Comparison of ENCODE assay signal across 19 cellular contexts in the genomic region with DNA sequence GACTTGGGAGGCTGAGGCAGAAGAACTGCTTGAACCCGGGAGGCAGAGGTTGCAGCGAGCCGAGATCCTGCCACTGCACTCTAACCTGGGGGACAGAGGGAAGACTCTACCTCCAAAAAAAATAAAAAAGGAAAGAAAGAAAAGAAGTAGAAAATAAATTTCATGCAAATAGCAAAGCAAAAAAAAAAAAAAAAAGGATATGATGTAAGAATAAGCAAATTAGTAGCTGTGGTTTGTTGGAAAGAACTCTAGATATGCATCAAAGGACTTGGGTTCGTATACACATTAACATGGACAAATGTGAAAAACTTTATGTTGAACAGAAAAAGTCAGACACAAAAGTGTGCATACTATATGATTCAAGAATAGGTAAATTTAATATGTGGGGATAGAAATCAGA. TPM values are rescaled to one million over a fixed set of nuclear protein-coding genes. Genes with fewer than 3 reads are reported as not detected.
DNase-seq lines count a peak whose midpoint lies in the region; ATAC-seq and TF ChIP-seq lines count a peak whose summit lies in the region.
"Had no signal": no experiment of that assay in that cellular context is flagged by ENCODE, and none has a peak within 500 bp of the region (broad histone marks: within the 10 kb centered on the region; RNA-seq: fewer than 3 reads in every experiment).

No MANE protein-coding gene starts in this region.

- peaks cover 3% of the 10 kb centered on the region for H3K9me3 Mint-ChIP-seq in activated T-helper 2 cell treated with anti-CD3 and anti-CD28 coated beads, Interferon-gamma antibody, Interleukin-2, Interleukin-4, amounts not matched to agents 10 μg/mL and 5 μg/mL and 100 μg/mL, durations not matched to agents 14 hours and 24 hours and 36 hours
- H3K9me3 Mint-ChIP-seq in natural killer cell treated with Interleukin-12 subunit alpha and Interleukin-12 subunit beta and Interleukin-15 and Interleukin-18, amount 100 ng/mL, for 72 hours = no peaks in the 10 kb centered on the region
- no peaks in the 10 kb centered on the region for H3K9me3 Mint-ChIP-seq in HFFc6
- H3K9me3 Mint-ChIP-seq: brain; neural crest cell; T-helper 1 cell treated with Interleukin-12 subunit alpha and Interleukin-12 subunit beta and Interleukin-4 antibody, amounts not matched to agents 30 μg/mL and 1 μg/mL, for 36 hours had no signal

- H3K9me2 ChIP-seq in Karpas-422 (replicated peaks; ENCODE audit: insufficient read depth, low read length) = no peaks in the 10 kb centered on the region

- peaks cover 41% of the 10 kb centered on the region for H3K36me3 Mint-ChIP-seq in activated T-helper 2 cell treated with anti-CD3 and anti-CD28 coated beads, Interferon-gamma antibody, Interleukin-2, Interleukin-4, amounts not matched to agents 10 μg/mL and 5 μg/mL and 100 μg/mL, durations not matched to agents 14 hours and 24 hours and 36 hours (ENCODE audit: low read depth)
- peaks cover 6% of the 10 kb centered on the region for H3K36me3 Mint-ChIP-seq in natural killer cell treated with Interleukin-12 subunit alpha and Interleukin-12 subunit beta and Interleukin-15 and Interleukin-18, amount 100 ng/mL, for 72 hours
- peaks cover 5% of the 10 kb centered on the region; the same call in 1 of the 2 replicates for H3K36me3 Mint-ChIP-seq in HFFc6 (ENCODE audit: low read depth)

- no peaks in the 10 kb centered on the region for H3K36me3 ChIP-seq in Karpas-422 (ENCODE audit: insufficient read depth, low read length)
- H3K36me3 ChIP-seq: right lobe of liver had no signal

- ATAC-seq in natural killer cell treated with Interleukin-12 subunit alpha and Interleukin-12 subunit beta and Interleukin-15 and Interleukin-18, amount 100 ng/mL, for 72 hours = no peak
- ATAC-seq in HG02970 (IDR thresholded peaks at IDR 0.05; ENCODE audit: low FRiP score, unreplicated experiment) (no peak), GM19463 (IDR thresholded peaks at IDR 0.05; ENCODE audit: unreplicated experiment) (no peak)
- ATAC-seq: activated CD4-positive, CD25-positive, alpha-beta regulatory T cell treated with anti-CD3 and anti-CD28 coated beads, Interleukin-2, amount 50 U/mL, for 24 hours; esophagus mucosa; right lobe of liver had no signal

- H3K79me2 ChIP-seq in Karpas-422 (ENCODE audit: low read length) = peaks cover 95% of the 10 kb centered on the region

- no peaks in the 10 kb centered on the region for H3K9me3 ChIP-seq in Karpas-422 (ENCODE audit: low read length)
- H3K9me3 ChIP-seq: right lobe of liver, testis had no signal

- no peaks in the 10 kb centered on the region for H3K27me3 Mint-ChIP-seq in activated T-helper 2 cell treated with anti-CD3 and anti-CD28 coated beads, Interferon-gamma antibody, Interleukin-2, Interleukin-4, amounts not matched to agents 10 μg/mL and 5 μg/mL and 100 μg/mL, durations not matched to agents 14 hours and 24 hours and 36 hours (ENCODE audit: low read depth)
- no peaks in the 10 kb centered on the region for H3K27me3 Mint-ChIP-seq in natural killer cell treated with Interleukin-12 subunit alpha and Interleukin-12 subunit beta and Interleukin-15 and Interleukin-18, amount 100 ng/mL, for 72 hours
- H3K27me3 Mint-ChIP-seq in HFFc6 (ENCODE audit: insufficient read depth) = no peaks in the 10 kb centered on the region
- H3K27me3 Mint-ChIP-seq: brain had no signal

- H3K4me3 Mint-ChIP-seq in activated T-helper 2 cell treated with anti-CD3 and anti-CD28 coated beads, Interferon-gamma antibody, Interleukin-2, Interleukin-4, amounts not matched to agents 10 μg/mL and 5 μg/mL and 100 μg/mL, durations not matched to agents 14 hours and 24 hours and 36 hours (ENCODE audit: low read depth) = no peak overlapping the region
- peak overlapping the region; percentile 60 for H3K4me3 Mint-ChIP-seq in natural killer cell treated with Interleukin-12 subunit alpha and Interleukin-12 subunit beta and Interleukin-15 and Interleukin-18, amount 100 ng/mL, for 72 hours
- H3K4me3 Mint-ChIP-seq in HFFc6 = no peak overlapping the region
- H3K4me3 Mint-ChIP-seq: neural crest cell; T-helper 1 cell treated with Interleukin-12 subunit alpha and Interleukin-12 subunit beta and Interleukin-4 antibody, amounts not matched to agents 30 μg/mL and 1 μg/mL, for 36 hours had no signal

- H3K4me2 ChIP-seq in Karpas-422 (ENCODE audit: low read depth, low read length, poor library complexity, severe bottlenecking) = no peak overlapping the region

- DNase-seq in GM13977 (ENCODE audit: low spot score) (peak; percentile 26), Karpas-422 (peak; percentile 60), HFFc6 (no peak)
- no peak for DNase-seq in activated T-helper 2 cell treated with anti-CD3 and anti-CD28 coated beads, Interferon-gamma antibody, Interleukin-2, Interleukin-4, amounts not matched to agents 10 μg/mL and 5 μg/mL and 100 μg/mL, durations not matched to agents 14 hours and 24 hours and 36 hours (ENCODE audit: low spot score)
- DNase-seq in natural killer cell treated with Interleukin-12 subunit alpha and Interleukin-12 subunit beta and Interleukin-15 and Interleukin-18, amount 100 ng/mL, for 72 hours (ENCODE audit: low spot score) = no peak
- DNase-seq: DMS53; H7; NCI-H748 treated with DMSO at 0.1 percent for 48 hours; stimulated activated CD4-positive, alpha-beta T cell treated with anti-CD3 and anti-CD28 coated beads, Interleukin-2, amount 100 ng/mL, for 24 hours had no signal

- no peak overlapping the region for H3K9ac ChIP-seq in Karpas-422 (ENCODE audit: low read length)
- H3K9ac ChIP-seq: BLaER1 had no signal

- H3K4me1 Mint-ChIP-seq in activated T-helper 2 cell treated with anti-CD3 and anti-CD28 coated beads, Interferon-gamma antibody, Interleukin-2, Interleukin-4, amounts not matched to agents 10 μg/mL and 5 μg/mL and 100 μg/mL, durations not matched to agents 14 hours and 24 hours and 36 hours (ENCODE audit: low read depth) = peaks cover 56% of the 10 kb centered on the region
- peaks cover 50 to 54% of the 10 kb centered on the region in 2 donors for H3K4me1 Mint-ChIP-seq in natural killer cell treated with Interleukin-12 subunit alpha and Interleukin-12 subunit beta and Interleukin-15 and Interleukin-18, amount 100 ng/mL, for 72 hours (ENCODE audit: low read depth in 2 of 2)
- peaks cover 37% of the 10 kb centered on the region for H3K4me1 Mint-ChIP-seq in HFFc6 (ENCODE audit: low read depth)

- intact Hi-C loops in activated T-helper 2 cell treated with anti-CD3 and anti-CD28 coated beads, Interferon-gamma antibody, Interleukin-2, Interleukin-4, amounts not matched to agents 10 μg/mL and 5 μg/mL and 100 μg/mL, durations not matched to agents 14 hours and 24 hours and 36 hours (cut with micrococcal nuclease) = no loop called here

- H2AFZ ChIP-seq in Karpas-422 (ENCODE audit: low read length) = no peak overlapping the region

- H3K4me3 ChIP-seq in Karpas-422 (ENCODE audit: low read length) = no peak overlapping the region
- H3K4me3 ChIP-seq: BLaER1, right lobe of liver, testis had no signal

- H3K27ac ChIP-seq in Karpas-422 (ENCODE audit: low read length) = no peak overlapping the region
- H3K27ac ChIP-seq: BLaER1, right lobe of liver, testis had no signal

- H3K27me3 ChIP-seq in Karpas-422 (ENCODE audit: low read length) = no peaks in the 10 kb centered on the region
- H3K27me3 ChIP-seq: BLaER1, right lobe of liver, testis had no signal

- in situ Hi-C loops in GM13977 (cut with MboI; ENCODE audit: low pct_unique_long_range_greater_than_20kb, low sequenced_read_pairs, unreplicated experiment) = no loop called here

- peaks cover 49% of the 10 kb centered on the region for H3K4me1 ChIP-seq in Karpas-422 (ENCODE audit: low read length)
- H3K4me1 ChIP-seq: right lobe of liver had no signal

- peak overlapping the region; percentile 81 for H3K27ac Mint-ChIP-seq in activated T-helper 2 cell treated with anti-CD3 and anti-CD28 coated beads, Interferon-gamma antibody, Interleukin-2, Interleukin-4, amounts not matched to agents 10 μg/mL and 5 μg/mL and 100 μg/mL, durations not matched to agents 14 hours and 24 hours and 36 hours
- H3K27ac Mint-ChIP-seq in natural killer cell treated with Interleukin-12 subunit alpha and Interleukin-12 subunit beta and Interleukin-15 and Interleukin-18, amount 100 ng/mL, for 72 hours = peak overlapping the region; percentile 56 to 84
- H3K27ac Mint-ChIP-seq in HFFc6 = no peak overlapping the region; the same call in 1 of the 2 replicates
- H3K27ac Mint-ChIP-seq: T-helper 1 cell treated with Interleukin-12 subunit alpha and Interleukin-12 subunit beta and Interleukin-4 antibody, amounts not matched to agents 30 μg/mL and 1 μg/mL, for 36 hours had no signal

- no peak for TF ChIP-seq CTCF in GM13977 (IDR thresholded peaks at IDR 0.05; ENCODE audit: extremely low read depth, insufficient read depth, missing control alignments)
- no peak for TF ChIP-seq CTCF in HFFc6 (IDR thresholded peaks at IDR 0.05)

- H4K20me1 ChIP-seq in Karpas-422 (ENCODE audit: insufficient read depth, low read depth, low read length) = peaks cover 15% of the 10 kb centered on the region; the same call in 1 of the 2 replicates

RNA-seq across cellular contexts. Expression of a gene that starts 11.9 kb away (rescaled TPM):
- 20.2 and 21.7 TPM in 2 replicates for total RNA-seq in Karpas-422 (2014; rRNA removed; shearing (Covaris generic); ENCODE audit: low replicate concordance)
- 125 and 128 TPM in 2 replicates for total RNA-seq in activated T-helper 2 cell treated with anti-CD3 and anti-CD28 coated beads, Interferon-gamma antibody, Interleukin-2, Interleukin-4, amounts not matched to agents 10 μg/mL and 5 μg/mL and 100 μg/mL, durations not matched to agents 14 hours and 24 hours and 36 hours
- total RNA-seq in natural killer cell treated with Interleukin-12 subunit alpha and Interleukin-12 subunit beta and Interleukin-15 and Interleukin-18, amount 100 ng/mL, for 72 hours = 100 to 1,000 TPM in 1 of 2 donors, 10 to 100 TPM in 1; 97.7 to 110 TPM
- 10 to 100 TPM; 84.4 to 99.7 (median 93.1) TPM for total RNA-seq in HFFc6 (2021; fragmentation: NEBNext Ultra II Directional; extraction: Animal tissue kit (Norgen Biotek cat#: 25700))

Comparison
In these comparisons a context has a peak if more than half of its experiments do, and no peak if none do; other contexts are left out.
1. DNase-seq: peak in GM13977 (single experiment) and Karpas-422 (single experiment); none in activated T-helper 2 cell treated with anti-CD3 and anti-CD28 coated beads, Interferon-gamma antibody, Interleukin-2, Interleukin-4, amounts not matched to agents 10 μg/mL and 5 μg/mL and 100 μg/mL, durations not matched to agents 14 hours and 24 hours and 36 hours (single experiment), natural killer cell treated with Interleukin-12 subunit alpha and Interleukin-12 subunit beta and Interleukin-15 and Interleukin-18, amount 100 ng/mL, for 72 hours (single experiment) and HFFc6 (single experiment).